9 cellular contexts compared by ENCODE assay signal in genomic region chr12:89825591-89826449, GRCh38.
DNase-seq lines count a peak whose midpoint lies in the region; ATAC-seq, FAIRE-seq and TF ChIP-seq lines count a peak whose summit lies in the region.
"Had no signal": no experiment of that assay in that cellular context is flagged by ENCODE, and none has a peak within 500 bp of the region (broad histone marks: within the 10 kb centered on the region; RNA-seq: fewer than 3 reads in every experiment).

No MANE protein-coding gene starts in this region.

- in situ Hi-C loops in mammary epithelial cell (cut with MboI; ENCODE audit: low sequenced_read_pairs in 2 of 2): no loop called here

- WGBS in mammary epithelial cell (ENCODE audit: low coverage, missing lambda C conversion rate): 58% methylated on average over 6 of the region's 6 CpGs

- H3K9me3 ChIP-seq in mammary epithelial cell (replicated peaks; ENCODE audit: insufficient read depth, low read length): no peaks in the 10 kb centered on the region
- no peaks in the 10 kb centered on the region for H3K9me3 ChIP-seq in osteoblast (ENCODE audit: low read depth, low read length)
- H3K9me3 ChIP-seq: sigmoid colon had no signal

- no peak for DNase-seq in GM18507 (ENCODE audit: extremely low spot score, insufficient read length, low read depth)
- peak; percentile 71 for DNase-seq in NCI-H460 (ENCODE audit: extremely low read depth, low read depth)
- no peak for DNase-seq in mammary epithelial cell
- DNase-seq in osteoblast (ENCODE audit: insufficient read length, low spot score, missing footprints): peak; percentile 51
- no peak for DNase-seq in cerebellar cortex (ENCODE audit: low spot score)
- DNase-seq in NCI-H345 treated with DMSO at 0.1 percent for 48 hours (lab: John Stamatoyannopoulos, UW; ENCODE audit: unreplicated experiment): no peak
- DNase-seq: sigmoid colon had no signal

- ATAC-seq in HG03520 (IDR thresholded peaks at IDR 0.05; ENCODE audit: unreplicated experiment): no peak
- ATAC-seq in HG03097 (IDR thresholded peaks at IDR 0.05; ENCODE audit: low FRiP score, unreplicated experiment): no peak

- no peak overlapping the region for H3K4me2 ChIP-seq in mammary epithelial cell (ENCODE audit: insufficient read depth, low read depth, low read length)
- no peak overlapping the region for H3K4me2 ChIP-seq in osteoblast (ENCODE audit: insufficient read depth, low read length)

- H3K4me1 ChIP-seq in mammary epithelial cell (ENCODE audit: insufficient read depth, low read length) (no peaks in the 10 kb centered on the region), osteoblast (ENCODE audit: insufficient read depth, low read length) (peaks cover 3% of the 10 kb centered on the region)

- H4K20me1 ChIP-seq in mammary epithelial cell (ENCODE audit: insufficient read depth, low read length): no peaks in the 10 kb centered on the region
- no peaks in the 10 kb centered on the region for H4K20me1 ChIP-seq in osteoblast (ENCODE audit: insufficient read depth, low read length)

- dilution Hi-C loops in mammary epithelial cell (cut with HindIII; ENCODE audit: low sequenced_read_pairs): no loop called here

- BruUV-seq in mammary epithelial cell (replicated peaks; lab: Mats Ljungman, UMichigan): no TSS peak

- H3K4me3 ChIP-seq in mammary epithelial cell (replicated peaks in 1 of 3; ENCODE audit: insufficient read depth in 1 of 3, low read depth in 2 of 3, low read length in 3 of 3) (no peak overlapping the region), osteoblast (ENCODE audit: insufficient read depth, low read length) (no peak overlapping the region)
- H3K4me3 ChIP-seq: sigmoid colon had no signal

- H3K36me3 ChIP-seq in mammary epithelial cell (ENCODE audit: insufficient read depth, low read length) (no peaks in the 10 kb centered on the region), osteoblast (ENCODE audit: insufficient read depth, low read length) (no peaks in the 10 kb centered on the region)
- H3K36me3 ChIP-seq: sigmoid colon had no signal

- H2AFZ ChIP-seq in mammary epithelial cell (ENCODE audit: low read depth, low read length) (peak overlapping the region; percentile 52), osteoblast (ENCODE audit: low read length) (no peak overlapping the region)

- intact Hi-C loops in mammary epithelial cell (cut with micrococcal nuclease): no loop called here

- peak; percentile 63 for FAIRE-seq in GM18507 (lab: Jason Lieb, UNC)

- no peak overlapping the region for H3K9ac ChIP-seq in mammary epithelial cell (ENCODE audit: insufficient read depth, low read length)

- H3K27ac ChIP-seq in mammary epithelial cell (ENCODE audit: insufficient read depth, low read depth, low read length): no peak overlapping the region
- no peak overlapping the region for H3K27ac ChIP-seq in osteoblast (ENCODE audit: low read depth, low read length)
- H3K27ac ChIP-seq: sigmoid colon had no signal

- peaks cover 2% of the 10 kb centered on the region for H3K27me3 ChIP-seq in mammary epithelial cell (ENCODE audit: insufficient read depth, low read length)
- H3K27me3 ChIP-seq in osteoblast (ENCODE audit: insufficient read depth, low read length): no peaks in the 10 kb centered on the region
- H3K27me3 ChIP-seq: sigmoid colon had no signal

- no peaks in the 10 kb centered on the region for H3K79me2 ChIP-seq in mammary epithelial cell (ENCODE audit: insufficient read depth, low read length)
- H3K79me2 ChIP-seq in osteoblast (ENCODE audit: insufficient read depth, low read length): no peaks in the 10 kb centered on the region

- TF ChIP-seq CTCF in mammary epithelial cell (conservative IDR thresholded peaks at IDR 0.05 in 1 of 2, IDR thresholded peaks at IDR 0.05 in 1 of 2; ENCODE audit: extremely low read depth in 1 of 2, insufficient read depth in 1 of 2, low read depth in 1 of 2, low read length in 2 of 2) (no peak), osteoblast (IDR thresholded peaks at IDR 0.05; ENCODE audit: extremely low read depth, low read depth, low read length) (no peak)

- CTCF ChIA-PET in mammary epithelial cell (lab: Charles Lee; ENCODE audit: low non-redundant PET): no interaction called here

Comparison
In these comparisons a context has a peak if more than half of its experiments do, and no peak if none do; other contexts are left out.
1. DNase-seq: peak in NCI-H460 (single experiment) and osteoblast (single experiment); none in GM18507 (single experiment), mammary epithelial cell (single experiment), cerebellar cortex (single experiment) and NCI-H345 treated with DMSO at 0.1 percent for 48 hours (single experiment).